Comparison of ENCODE assay signal across 8 cellular contexts in the genomic region with DNA sequence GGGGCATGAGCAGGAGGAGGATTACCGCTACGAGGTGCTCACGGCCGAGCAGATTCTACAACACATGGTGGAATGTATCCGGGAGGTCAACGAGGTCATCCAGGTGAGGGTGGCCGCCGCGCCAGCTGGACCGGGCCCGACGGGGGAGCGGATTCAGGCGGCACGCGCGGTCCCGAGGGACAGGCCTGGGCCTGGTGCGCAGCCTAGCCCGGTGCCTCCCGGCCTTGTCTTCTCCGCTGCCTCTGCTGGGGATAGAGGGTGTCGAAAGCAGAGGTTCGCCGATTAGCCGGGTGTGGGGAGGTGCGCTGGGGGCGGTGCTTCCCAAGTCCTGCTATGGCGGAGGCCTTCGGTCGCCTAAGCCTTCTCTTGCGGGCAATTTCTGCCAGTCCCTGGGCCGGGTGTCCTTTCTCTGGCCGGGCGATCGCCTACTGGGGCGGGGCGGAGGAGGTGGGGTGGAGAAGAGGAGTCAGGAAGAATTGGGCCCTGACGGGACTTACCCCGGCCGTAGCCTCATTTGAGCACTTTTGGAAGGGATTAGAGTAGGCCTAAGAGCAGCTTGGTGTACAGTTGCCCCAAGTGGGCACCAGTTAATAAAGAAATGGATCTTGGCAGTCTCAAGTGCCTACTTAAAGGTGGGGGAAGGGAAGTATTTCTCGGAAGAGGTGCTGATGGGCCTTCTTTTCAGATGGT. TPM values are rescaled to one million over a fixed set of nuclear protein-coding genes. Genes with fewer than 3 reads are reported as not detected.
DNase-seq lines count a peak whose midpoint lies in the region; ATAC-seq and TF ChIP-seq lines count a peak whose summit lies in the region.

No MANE protein-coding gene starts in this region.

- WGBS in hepatocyte (ENCODE audit: low lambda C conversion rate, missing lambda C conversion rate), result 2% methylated on average over 37 of the region's 42 CpGs

- DNase-seq in GM10266 (ENCODE audit: extremely low spot score) (peak; percentile 70), NCI-H1105 (lab: John Stamatoyannopoulos, UW) (peak; percentile 58), ascending aorta (ENCODE audit: low spot score in 2 of 2) (peak in 1 of 2 donors; percentile 87), hepatocyte (ENCODE audit: low spot score) (peak; percentile 87), retinal pigment epithelial cell (ENCODE audit: low read depth) (peak; percentile 51)
- peak; percentile 73 for DNase-seq in T-helper 2 cell treated with Interferon-gamma antibody and Interleukin-4, amounts not matched to agents 5 μg/mL and 100 μg/mL, for 36 hours (ENCODE audit: low spot score)

- peak overlapping the region; percentile 97 to 100 for H3K27ac ChIP-seq in ascending aorta
- H3K27ac ChIP-seq in hepatocyte, result peak overlapping the region; percentile 100

- H3K4me3 Mint-ChIP-seq in T-helper 2 cell treated with Interferon-gamma antibody and Interleukin-4, amounts not matched to agents 5 μg/mL and 100 μg/mL, for 36 hours, result peak overlapping the region; percentile 91

- H3K4me3 ChIP-seq in ascending aorta, result peak overlapping the region; percentile 73 to 100
- H3K4me3 ChIP-seq in hepatocyte, result peak overlapping the region; percentile 96
- H3K4me3 ChIP-seq in retinal pigment epithelial cell (ENCODE audit: low read length), result peak overlapping the region; percentile 76

- TF ChIP-seq CTCF in GM10266 (IDR thresholded peaks at IDR 0.05; ENCODE audit: control insufficient read depth, insufficient read depth, low read depth, missing control alignments) (no peak), ascending aorta (IDR thresholded peaks at IDR 0.05) (no peak), hepatocyte (IDR thresholded peaks at IDR 0.05; ENCODE audit: poor library complexity) (no peak), retinal pigment epithelial cell (conservative IDR thresholded peaks at IDR 0.05; ENCODE audit: low read depth, low read length) (peak; percentile 7)

- H3K9me3 Mint-ChIP-seq in T-helper 2 cell treated with Interferon-gamma antibody and Interleukin-4, amounts not matched to agents 5 μg/mL and 100 μg/mL, for 36 hours, result no peaks in the 10 kb centered on the region

- peaks cover 38% of the 10 kb centered on the region for H3K36me3 Mint-ChIP-seq in T-helper 2 cell treated with Interferon-gamma antibody and Interleukin-4, amounts not matched to agents 5 μg/mL and 100 μg/mL, for 36 hours (ENCODE audit: low read depth)

- H3K27ac Mint-ChIP-seq in T-helper 2 cell treated with Interferon-gamma antibody and Interleukin-4, amounts not matched to agents 5 μg/mL and 100 μg/mL, for 36 hours, result peak overlapping the region; percentile 92

- peak overlapping the region; percentile 39 for H2AFZ ChIP-seq in hepatocyte

- H3K27me3 Mint-ChIP-seq in T-helper 2 cell treated with Interferon-gamma antibody and Interleukin-4, amounts not matched to agents 5 μg/mL and 100 μg/mL, for 36 hours (ENCODE audit: low read depth), result no peaks in the 10 kb centered on the region

- H3K4me1 Mint-ChIP-seq in T-helper 2 cell treated with Interferon-gamma antibody and Interleukin-4, amounts not matched to agents 5 μg/mL and 100 μg/mL, for 36 hours (ENCODE audit: low read depth), result peaks cover 29% of the 10 kb centered on the region

- intact Hi-C loops in ascending aorta (cut with DNase I), result loop anchor here (5.0 to 10.0 kb wide), 6 partner anchors 197 to 1620 kb away; a partner anchor contains a TSS

- H3K9me3 ChIP-seq in ascending aorta, result no peaks in the 10 kb centered on the region
- H3K9me3 ChIP-seq in hepatocyte (ENCODE audit: low read depth), result no peaks in the 10 kb centered on the region

- H3K9me2 ChIP-seq in hepatocyte (replicated peaks; ENCODE audit: insufficient read depth), result no peaks in the 10 kb centered on the region

- peaks cover 4 to 25% of the 10 kb centered on the region in 2 donors for H3K36me3 ChIP-seq in ascending aorta
- H3K36me3 ChIP-seq in hepatocyte (replicated peaks; ENCODE audit: insufficient read depth, low read depth), result no peaks in the 10 kb centered on the region

- H3K4me1 ChIP-seq in ascending aorta (peaks cover 0 to 45% of the 10 kb centered on the region in 2 donors), hepatocyte (ENCODE audit: insufficient read depth) (peaks cover 21% of the 10 kb centered on the region)

- H3K27me3 ChIP-seq in ascending aorta (no peaks in the 10 kb centered on the region), hepatocyte (no peaks in the 10 kb centered on the region)

- H3K79me2 ChIP-seq in hepatocyte, result peaks cover 64% of the 10 kb centered on the region

- H3K4me2 ChIP-seq in hepatocyte, result peak overlapping the region; percentile 83

- peaks cover 50% of the 10 kb centered on the region for H4K20me1 ChIP-seq in hepatocyte (ENCODE audit: insufficient read depth, poor library complexity, severe bottlenecking)

- ATAC-seq in HG02588 (IDR thresholded peaks at IDR 0.05; ENCODE audit: unreplicated experiment) (peak; percentile 34), HG03378 (IDR thresholded peaks at IDR 0.05; ENCODE audit: unreplicated experiment) (no peak)

RNA-seq across cellular contexts. Expression of a gene that starts 0.9 kb away (rescaled TPM):
- total RNA-seq in ascending aorta (109 TPM), hepatocyte (61.6 and 62.1 TPM in 2 replicates)
- 62.9 and 76.3 TPM in 2 replicates for polyA plus RNA-seq in hepatocyte
